In genomic region chr3:115658032-115658336, GRCh38 we compare ENCODE assay signal across 9 cellular contexts.
A peak's percentile ranks its signal among the peaks of the same experiment; 100 is the strongest.
DNase-seq lines count a peak whose midpoint lies in the region; ATAC-seq and TF ChIP-seq lines count a peak whose summit lies in the region.
"Had no signal": no experiment of that assay in that cellular context is flagged by ENCODE, and none has a peak within 500 bp of the region (broad histone marks: within the 10 kb centered on the region; RNA-seq: fewer than 3 reads in every experiment).

No MANE protein-coding gene starts in this region.

- DNase-seq in HL-60 (ENCODE audit: low read depth in 1 of 2, low spot score in 1 of 2), result no peak
- no peak for DNase-seq in cardiac fibroblast (ENCODE audit: low read depth in 2 of 2)
- no peak for DNase-seq in NCI-H1105 treated with DMSO at 0.1 percent for 48 hours (lab: John Stamatoyannopoulos, UW)
- no peak for DNase-seq in stimulated activated CD8-positive, alpha-beta memory T cell treated with anti-CD3 and anti-CD28 coated beads, Interleukin-4, amount 100 ng/mL, for 48 hours
- DNase-seq in stimulated activated CD4-positive, alpha-beta T cell treated with anti-CD3 and anti-CD28 coated beads, Interleukin-4, amount 100 ng/mL, for 1 hour, result no peak
- DNase-seq: SIG-M5 had no signal

- no peaks in the 10 kb centered on the region for H3K27me3 ChIP-seq in ACC112 (ENCODE audit: insufficient read depth, low read length)
- peaks cover 12% of the 10 kb centered on the region for H3K27me3 ChIP-seq in HL-60 (ENCODE audit: insufficient read depth, poor library complexity, severe bottlenecking)
- H3K27me3 ChIP-seq in mucosa of stomach (ENCODE audit: control insufficient read depth, insufficient read depth, low read length), result peaks cover 10% of the 10 kb centered on the region

- no peaks in the 10 kb centered on the region for H3K79me2 ChIP-seq in ACC112 (ENCODE audit: control insufficient read depth, insufficient read depth, low read length, unreplicated experiment)

- H3K9me3 ChIP-seq in mucosa of stomach (ENCODE audit: control insufficient read depth, low read length), result no peaks in the 10 kb centered on the region

- H3K27ac ChIP-seq in ACC112 (ENCODE audit: low read depth, low read length) (peak overlapping the region; percentile 93), HL-60 (replicated peaks) (no peak overlapping the region)

- H2AFZ ChIP-seq in ACC112 (ENCODE audit: low read length, unreplicated experiment), result peak overlapping the region; percentile 95

- H3K36me3 ChIP-seq in ACC112 (ENCODE audit: insufficient read depth, low read length), result no peaks in the 10 kb centered on the region
- H3K36me3 ChIP-seq in mucosa of stomach (ENCODE audit: control insufficient read depth, insufficient read depth, low read length), result no peaks in the 10 kb centered on the region

- no peak for ATAC-seq in activated CD4-positive, CD25-positive, alpha-beta regulatory T cell treated with anti-CD3 and anti-CD28 coated beads, Interleukin-2, amount 50 U/mL, for 24 hours

- TF ChIP-seq CTCF in HL-60 (IDR thresholded peaks at IDR 0.05; ENCODE audit: insufficient read depth, low read length) (no peak), cardiac fibroblast (IDR thresholded peaks at IDR 0.05; ENCODE audit: low read depth, low read length) (no peak)

- peak overlapping the region; percentile 82 for H3K9ac ChIP-seq in mucosa of stomach (ENCODE audit: low read length)

- H3K4me1 ChIP-seq in ACC112 (ENCODE audit: control insufficient read depth, insufficient read depth, low read length, unreplicated experiment) (peaks cover 34% of the 10 kb centered on the region), mucosa of stomach (ENCODE audit: control insufficient read depth, insufficient read depth, low read length) (peaks cover 5% of the 10 kb centered on the region)

- H3K4me3 ChIP-seq in ACC112 (ENCODE audit: low read depth, low read length) (peak overlapping the region; percentile 76), HL-60 (replicated peaks; ENCODE audit: insufficient read depth, low read length) (peak overlapping the region; percentile 58), cardiac fibroblast (replicated peaks in 1 of 2; ENCODE audit: low read depth in 2 of 2, low read length in 2 of 2) (peak overlapping the region; percentile 54 to 58), mucosa of stomach (ENCODE audit: low read length) (peak overlapping the region; percentile 76)
